ENCODE assay signal across 19 cellular contexts in the genomic region with DNA sequence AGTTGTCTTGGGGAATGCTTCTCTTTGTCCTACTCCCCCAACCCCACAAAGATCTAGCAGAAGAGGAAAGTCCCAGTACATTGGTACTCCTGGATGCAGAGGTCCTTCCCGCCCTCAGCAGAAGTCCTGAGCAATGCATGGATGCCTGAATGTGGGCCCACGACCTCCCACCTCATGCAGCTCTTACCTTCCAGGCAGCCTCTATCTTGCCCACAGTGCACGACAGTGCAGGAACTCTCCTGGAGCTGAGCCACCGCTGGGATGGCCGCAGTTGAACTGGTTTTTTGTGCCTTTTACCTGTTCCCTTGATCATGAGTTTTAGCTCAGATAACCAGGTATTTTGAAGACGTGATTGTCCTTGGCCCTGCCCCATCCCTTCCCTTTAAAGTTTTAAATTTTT. TPM values are rescaled to one million over a fixed set of nuclear protein-coding genes. Genes with fewer than 3 reads are reported as not detected.
A peak's percentile ranks its signal among the peaks of the same experiment; 100 is the strongest.
DNase-seq lines count a peak whose midpoint lies in the region; ATAC-seq, FAIRE-seq and TF ChIP-seq lines count a peak whose summit lies in the region.
"Had no signal": no experiment of that assay in that cellular context is flagged by ENCODE, and none has a peak within 500 bp of the region (broad histone marks: within the 10 kb centered on the region; RNA-seq: fewer than 3 reads in every experiment).

No MANE protein-coding gene starts in this region.

- no peak overlapping the region for H2BK120ac ChIP-seq in neuronal stem cell (ENCODE audit: low read depth, low read length)

- no peak for FAIRE-seq in H54 (lab: Jason Lieb, UNC)
- FAIRE-seq: G401.6, GM12892, GM19239 had no signal

- H3K9me3 ChIP-seq in neuronal stem cell (replicated peaks in 1 of 2; ENCODE audit: control insufficient read depth in 2 of 2, insufficient read depth in 1 of 2, low read depth in 1 of 2, low read length in 2 of 2): no peaks in the 10 kb centered on the region
- H3K9me3 ChIP-seq in tibial nerve: no peaks in the 10 kb centered on the region
- H3K9me3 ChIP-seq: HAP-1 had no signal

- no peaks in the 10 kb centered on the region for H3K27me3 ChIP-seq in neuronal stem cell (ENCODE audit: control insufficient read depth in 3 of 3, insufficient read depth in 3 of 3, low read depth in 1 of 3, low read length in 3 of 3)
- H3K27me3 ChIP-seq in tibial nerve: no peaks in the 10 kb centered on the region

- H3K23ac ChIP-seq in neuronal stem cell (ENCODE audit: low read depth, low read length, poor library complexity): no peak overlapping the region

- H3K36me3 ChIP-seq in neuronal stem cell (replicated peaks in 1 of 2; ENCODE audit: control insufficient read depth in 2 of 2, insufficient read depth in 2 of 2, low read length in 2 of 2) (peaks cover 3 to 45% of the 10 kb centered on the region in 2 donors), tibial nerve (peaks cover 0 to 27% (median 0%) of the 10 kb centered on the region in 3 donors)

- H3K4me1 ChIP-seq in neuronal stem cell (ENCODE audit: control insufficient read depth in 2 of 2, insufficient read depth in 1 of 2, low read depth in 1 of 2, low read length in 2 of 2): peaks cover 15 to 20% of the 10 kb centered on the region in 2 donors
- peaks cover 0 to 48% (median 31%) of the 10 kb centered on the region in 4 donors for H3K4me1 ChIP-seq in tibial nerve
- H3K4me1 ChIP-seq: HAP-1 had no signal

- DNase-seq in central memory CD8-positive, alpha-beta T cell (ENCODE audit: low spot score in 2 of 2): no peak
- DNase-seq in neuronal stem cell (ENCODE audit: low spot score) (no peak), H54 (ENCODE audit: insufficient read length, low spot score) (no peak), tibial nerve (ENCODE audit: low spot score in 2 of 2) (no peak), mesothelial cell of epicardium (ENCODE audit: low spot score in 2 of 2, unreplicated experiment in 2 of 2) (no peak)
- DNase-seq in stimulated activated naive B cell treated with anti-CD40 and anti-IgM and Interleukin-4, amounts not matched to agents 10 μg/mL and 1 μg/mL and 100 μg/mL, for 72 hours: no peak
- DNase-seq: C1 segment of cervical spinal cord; Calu3; CD4-positive, alpha-beta memory T cell; COR-L47; DMS53; DMS79 treated with DMSO at 0.1 percent for 48 hours; GM23248; HFFc6 had no signal

- H3K4me2 ChIP-seq in neuronal stem cell (ENCODE audit: insufficient read depth, low read length, poor library complexity, severe bottlenecking): no peak overlapping the region

- H3K27ac ChIP-seq in neuronal stem cell (replicated peaks; ENCODE audit: low read length) (no peak overlapping the region), tibial nerve (no peak overlapping the region)
- H3K27ac ChIP-seq: GM23248 had no signal

- TF ChIP-seq CTCF in tibial nerve (IDR thresholded peaks at IDR 0.05) (no peak), mesothelial cell of epicardium (IDR thresholded peaks at IDR 0.05; ENCODE audit: unreplicated experiment) (no peak)

- H3K18ac ChIP-seq in neuronal stem cell (ENCODE audit: low read length): no peak overlapping the region

- H3K36me3 Mint-ChIP-seq in central memory CD8-positive, alpha-beta T cell (ENCODE audit: insufficient read depth): peaks cover 31% of the 10 kb centered on the region
- H3K36me3 Mint-ChIP-seq in stimulated activated naive B cell treated with anti-CD40 and anti-IgM and Interleukin-4, amounts not matched to agents 10 μg/mL and 1 μg/mL and 100 μg/mL, for 72 hours: peaks cover 57 to 78% of the 10 kb centered on the region in 2 donors
- peaks cover 21% of the 10 kb centered on the region for H3K36me3 Mint-ChIP-seq in mesothelial cell of epicardium

- no peak for ATAC-seq in central memory CD8-positive, alpha-beta T cell (replicated peaks; ENCODE audit: extremely low read depth, poor library complexity, severe bottlenecking)
- ATAC-seq in stimulated activated naive B cell treated with anti-CD40 and anti-IgM and Interleukin-4, amounts not matched to agents 10 μg/mL and 1 μg/mL and 100 μg/mL, for 72 hours (replicated peaks): no peak

- no peak for TF ChIP-seq POLR2A in H54 (IDR thresholded peaks at IDR 0.05; ENCODE audit: low read depth, low read length)
- TF ChIP-seq POLR2A in tibial nerve (IDR thresholded peaks at IDR 0.05): no peak

- H3K4me3 ChIP-seq in neuronal stem cell (ENCODE audit: low read length in 2 of 2): no peak overlapping the region
- no peak overlapping the region for H3K4me3 ChIP-seq in tibial nerve
- H3K4me3 ChIP-seq: GM23248, HAP-1 had no signal

- H3K27me3 Mint-ChIP-seq in central memory CD8-positive, alpha-beta T cell: no peaks in the 10 kb centered on the region
- no peaks in the 10 kb centered on the region for H3K27me3 Mint-ChIP-seq in stimulated activated naive B cell treated with anti-CD40 and anti-IgM and Interleukin-4, amounts not matched to agents 10 μg/mL and 1 μg/mL and 100 μg/mL, for 72 hours
- no peaks in the 10 kb centered on the region for H3K27me3 Mint-ChIP-seq in mesothelial cell of epicardium (ENCODE audit: low read depth)
- H3K27me3 Mint-ChIP-seq: CD4-positive, alpha-beta memory T cell had no signal

- H4K8ac ChIP-seq in neuronal stem cell (ENCODE audit: low read depth, low read length): no peak overlapping the region

- no peak overlapping the region for H2AK5ac ChIP-seq in neuronal stem cell (ENCODE audit: low read depth, low read length)

- H3K4me3 Mint-ChIP-seq in central memory CD8-positive, alpha-beta T cell: no peak overlapping the region
- H3K4me3 Mint-ChIP-seq in stimulated activated naive B cell treated with anti-CD40 and anti-IgM and Interleukin-4, amounts not matched to agents 10 μg/mL and 1 μg/mL and 100 μg/mL, for 72 hours: no peak overlapping the region
- no peak overlapping the region for H3K4me3 Mint-ChIP-seq in mesothelial cell of epicardium
- H3K4me3 Mint-ChIP-seq: HFFc6 had no signal

- H3K9me3 Mint-ChIP-seq in central memory CD8-positive, alpha-beta T cell: no peaks in the 10 kb centered on the region
- no peaks in the 10 kb centered on the region for H3K9me3 Mint-ChIP-seq in stimulated activated naive B cell treated with anti-CD40 and anti-IgM and Interleukin-4, amounts not matched to agents 10 μg/mL and 1 μg/mL and 100 μg/mL, for 72 hours
- no peaks in the 10 kb centered on the region for H3K9me3 Mint-ChIP-seq in mesothelial cell of epicardium
- H3K9me3 Mint-ChIP-seq: CD4-positive, alpha-beta memory T cell; HFFc6 had no signal

- H2BK15ac ChIP-seq in neuronal stem cell (ENCODE audit: low read length): no peak overlapping the region

- H3K79me1 ChIP-seq in neuronal stem cell (ENCODE audit: low read depth, low read length): no peaks in the 10 kb centered on the region

- H3K4ac ChIP-seq in neuronal stem cell (ENCODE audit: low read length): no peak overlapping the region

- H3K14ac ChIP-seq in neuronal stem cell (ENCODE audit: low read length): peak overlapping the region; percentile 25

- no peak overlapping the region for H3K9ac ChIP-seq in neuronal stem cell (ENCODE audit: low read depth, low read length, poor library complexity)
- H3K9ac ChIP-seq: GM23248 had no signal

- peak overlapping the region; percentile 61 for H3K27ac Mint-ChIP-seq in central memory CD8-positive, alpha-beta T cell (ENCODE audit: low read depth)
- peak overlapping the region; percentile 7 for H3K27ac Mint-ChIP-seq in stimulated activated naive B cell treated with anti-CD40 and anti-IgM and Interleukin-4, amounts not matched to agents 10 μg/mL and 1 μg/mL and 100 μg/mL, for 72 hours
- H3K27ac Mint-ChIP-seq in mesothelial cell of epicardium: no peak overlapping the region
- H3K27ac Mint-ChIP-seq: HFFc6 had no signal

- H4K91ac ChIP-seq in neuronal stem cell (ENCODE audit: low read depth, low read length, poor library complexity): no peak overlapping the region

- no peak overlapping the region for H2AFZ ChIP-seq in neuronal stem cell (ENCODE audit: low read length)
- H2AFZ ChIP-seq: GM23248 had no signal

- no peak overlapping the region for H2BK5ac ChIP-seq in neuronal stem cell (ENCODE audit: low read length)

- no peak for TF ChIP-seq EP300 in tibial nerve (IDR thresholded peaks at IDR 0.05)

- WGBS in neuronal stem cell (ENCODE audit: extremely low coverage in 2 of 2, insufficient read length in 2 of 2, insufficient replicate concordance in 1 of 2), 2 donors: no CpG with 5 or more reads among the region's 6 CpGs
- WGBS in tibial nerve, 2 donors: 92% methylated on average over 6 of the region's 6 CpGs

- H2BK12ac ChIP-seq in neuronal stem cell (ENCODE audit: low read length): no peak overlapping the region

- no peaks in the 10 kb centered on the region for H3K4me1 Mint-ChIP-seq in central memory CD8-positive, alpha-beta T cell
- H3K4me1 Mint-ChIP-seq in stimulated activated naive B cell treated with anti-CD40 and anti-IgM and Interleukin-4, amounts not matched to agents 10 μg/mL and 1 μg/mL and 100 μg/mL, for 72 hours: peaks cover 1 to 6% of the 10 kb centered on the region in 2 donors
- H3K4me1 Mint-ChIP-seq in mesothelial cell of epicardium: peaks cover 31% of the 10 kb centered on the region

RNA-seq across cellular contexts. Expression of a gene that starts 37.9 kb away (rescaled TPM):
- polyA plus RNA-seq in neuronal stem cell (2013, experiment 1 of 2): 50.0 TPM
- 47.3 TPM for polyA plus RNA-seq in neuronal stem cell (2013, experiment 2 of 2)
- total RNA-seq in tibial nerve: 1 to 10 TPM; 2.2 to 2.4 (median 2.3) TPM
- total RNA-seq in mesothelial cell of epicardium: 2.3 to 3.2 TPM (median 2.9 TPM) in 3 replicates
- total RNA-seq: Calu3; CD4-positive, alpha-beta memory T cell; H4 had no signal
- polyA plus RNA-seq: CD4-positive, alpha-beta memory T cell had no signal
